9 cellular contexts compared by ENCODE assay signal in the genomic region with DNA sequence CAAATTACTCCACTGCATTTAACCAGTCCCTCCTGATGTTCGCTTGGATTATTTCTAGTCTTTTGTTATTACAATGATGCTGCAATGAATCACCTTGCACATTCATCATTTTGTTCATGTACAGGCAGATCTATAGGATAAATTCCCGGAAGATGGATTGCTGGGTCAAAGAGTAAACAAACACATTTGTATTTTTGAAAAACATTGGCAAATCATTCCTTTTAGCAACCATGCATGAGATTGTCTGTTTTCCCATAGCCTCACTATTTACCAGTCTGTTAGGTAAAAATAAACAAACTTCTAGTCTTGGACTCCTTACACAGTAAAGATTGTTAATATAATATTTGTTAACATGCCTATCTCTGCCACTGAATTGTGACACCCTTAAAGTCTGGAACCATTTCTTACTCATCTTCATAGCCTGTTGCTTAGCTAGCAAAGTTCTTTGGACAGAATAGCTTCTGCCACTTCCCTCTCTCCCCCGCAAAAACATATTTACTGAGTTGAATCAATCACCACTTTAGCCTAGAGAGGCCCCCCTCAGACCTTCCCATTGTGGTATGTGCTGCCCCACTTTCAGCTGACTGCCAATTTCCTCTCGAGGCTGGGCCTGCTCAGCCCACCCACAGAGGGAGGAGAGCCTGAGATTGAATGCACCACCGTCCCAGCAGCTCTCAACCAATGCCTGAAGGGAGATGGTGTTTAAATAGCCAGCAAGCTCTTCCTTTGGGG.
DNase-seq lines count a peak whose midpoint lies in the region; ATAC-seq and TF ChIP-seq lines count a peak whose summit lies in the region.
"Had no signal": no experiment of that assay in that cellular context is flagged by ENCODE, and none has a peak within 500 bp of the region (broad histone marks: within the 10 kb centered on the region; RNA-seq: fewer than 3 reads in every experiment).

No MANE protein-coding gene starts in this region.

- H3K27ac ChIP-seq in Panc1 (ENCODE audit: low read length) (peak overlapping the region; percentile 73), fibroblast of lung (ENCODE audit: insufficient read depth, low read length) (peak overlapping the region; percentile 76)
- H3K27ac ChIP-seq: colonic mucosa, SK-N-MC had no signal

- no peaks in the 10 kb centered on the region for H3K4me1 ChIP-seq in Panc1 (ENCODE audit: control insufficient read depth, insufficient read depth, low read length)
- peaks cover 5% of the 10 kb centered on the region for H3K4me1 ChIP-seq in fibroblast of lung (ENCODE audit: control insufficient read depth, extremely low read depth, insufficient read depth, low read length)
- H3K4me1 ChIP-seq: colonic mucosa had no signal

- no peaks in the 10 kb centered on the region for H3K27me3 ChIP-seq in Panc1 (ENCODE audit: control insufficient read depth, insufficient read depth, low read length)
- H3K27me3 ChIP-seq in fibroblast of lung (ENCODE audit: control insufficient read depth, insufficient read depth, low read length), result no peaks in the 10 kb centered on the region
- H3K27me3 ChIP-seq: colonic mucosa had no signal

- in situ Hi-C loops in Panc1 (cut with HindIII; ENCODE audit: low pct_unique_long_range_greater_than_20kb, low sequenced_read_pairs), result no loop called here

- peak; percentile 91 for ATAC-seq in Panc1

- POLR2A ChIA-PET in Panc1 (lab: Charles Lee), result no interaction called here

- no peak overlapping the region for H3K9ac ChIP-seq in fibroblast of lung (ENCODE audit: insufficient read depth, low read length)

- no peak overlapping the region for H3K4me2 ChIP-seq in fibroblast of lung (ENCODE audit: extremely low read depth, insufficient read depth, low read length)

- no TSS peak for BruUV-seq in Panc1 (replicated peaks; lab: Mats Ljungman, UMichigan)

- H3K9me3 ChIP-seq in Panc1 (ENCODE audit: control insufficient read depth, insufficient read depth, low read depth, low read length) (no peaks in the 10 kb centered on the region), fibroblast of lung (ENCODE audit: control insufficient read depth, insufficient read depth, low read depth, low read length) (no peaks in the 10 kb centered on the region)
- H3K9me3 ChIP-seq: colonic mucosa had no signal

- peak; percentile 21 for DNase-seq in H4 (ENCODE audit: low spot score)
- peak; percentile 64 for DNase-seq in Panc1 (ENCODE audit: low read depth, low spot score)
- peak; percentile 41 to 83 for DNase-seq in fibroblast of lung (ENCODE audit: low read depth in 2 of 2)
- peak; percentile 8 to 13 for DNase-seq in stimulated activated CD8-positive, alpha-beta memory T cell treated with anti-CD3 and anti-CD28 coated beads, Interleukin-15, amount 100 ng/mL, for 48 hours (ENCODE audit: low read depth in 2 of 2)
- DNase-seq in NCI-H2029 treated with DMSO at 0.1 percent for 48 hours (lab: John Stamatoyannopoulos, UW), result no peak
- no peak for DNase-seq in hippocampal formation (lab: John Stamatoyannopoulos, UW)
- DNase-seq in NOMO-1 (lab: John Stamatoyannopoulos, UW; ENCODE audit: unreplicated experiment in 2 of 2), result no peak
- DNase-seq: colonic mucosa had no signal

- intact Hi-C loops in Panc1 (cut with micrococcal nuclease; ENCODE audit: unreplicated experiment), result no loop called here

- H3K4me3 ChIP-seq in Panc1 (ENCODE audit: low read depth in 2 of 2, low read length in 2 of 2) (no peak overlapping the region), fibroblast of lung (replicated peaks in 1 of 4; ENCODE audit: control extremely low read depth in 1 of 4, insufficient read depth in 1 of 4, low read depth in 3 of 4, low read length in 4 of 4) (no peak overlapping the region)
- H3K4me3 ChIP-seq: colonic mucosa, SK-N-MC had no signal

- no peaks in the 10 kb centered on the region for H4K20me1 ChIP-seq in fibroblast of lung (ENCODE audit: control insufficient read depth, extremely low read depth, insufficient read depth, low read length)

- no peaks in the 10 kb centered on the region for H3K79me2 ChIP-seq in fibroblast of lung (ENCODE audit: control insufficient read depth, insufficient read depth, low read length)

- no peaks in the 10 kb centered on the region for H3K36me3 ChIP-seq in Panc1 (ENCODE audit: control insufficient read depth, insufficient read depth, low read length)
- no peaks in the 10 kb centered on the region for H3K36me3 ChIP-seq in fibroblast of lung (ENCODE audit: control insufficient read depth, insufficient read depth, low read length)
- H3K36me3 ChIP-seq: colonic mucosa had no signal

- no peak overlapping the region for H2AFZ ChIP-seq in fibroblast of lung (ENCODE audit: low read length)

- TF ChIP-seq CTCF in Panc1 (IDR thresholded peaks at IDR 0.05) (no peak), fibroblast of lung (conservative IDR thresholded peaks at IDR 0.05 in 1 of 2, IDR thresholded peaks at IDR 0.05 in 1 of 2; ENCODE audit: low read depth in 1 of 2, low read length in 2 of 2) (no peak)

- CTCF ChIA-PET in Panc1 (lab: Charles Lee), result no interaction called here

Comparison
In these comparisons a context has a peak if more than half of its experiments do, and no peak if none do; other contexts are left out.
1. DNase-seq: peak in H4 (single experiment), Panc1 (single experiment), fibroblast of lung (2 of 2) and stimulated activated CD8-positive, alpha-beta memory T cell treated with anti-CD3 and anti-CD28 coated beads, Interleukin-15, amount 100 ng/mL, for 48 hours (2 of 2); none in NCI-H2029 treated with DMSO at 0.1 percent for 48 hours (single experiment), hippocampal formation (0 of 2) and NOMO-1 (0 of 2).